In genomic region chr6:32127717-32128592, GRCh38 we compare ENCODE assay signal across 8 cellular contexts. TPM values are rescaled to one million over a fixed set of nuclear protein-coding genes. Genes with fewer than 3 reads are reported as not detected.
DNase-seq lines count a peak whose midpoint lies in the region; ATAC-seq lines count a peak whose summit lies in the region.

ATF6B (minus strand) TSS chr6:32128246; CDS start chr6:32128207, 39 bp downstream.

- H3K27me3 Mint-ChIP-seq in effector memory CD8-positive, alpha-beta T cell: no peaks in the 10 kb centered on the region

- peaks cover 51% of the 10 kb centered on the region for H3K36me3 Mint-ChIP-seq in effector memory CD8-positive, alpha-beta T cell (ENCODE audit: insufficient read depth)

- peak within 1 kb of the TSS; percentile 96 to 99 for H3K27ac Mint-ChIP-seq in effector memory CD8-positive, alpha-beta T cell

- DNase-seq in COLO668 (lab: John Stamatoyannopoulos, UW; ENCODE audit: unreplicated experiment) (peak; percentile 92), HT1080 (ENCODE audit: low read depth) (peak; percentile 98), NOMO-1 treated with DMSO at 0.1 percent for 48 hours (lab: John Stamatoyannopoulos, UW; ENCODE audit: unreplicated experiment) (peak; percentile 100), medulla oblongata (ENCODE audit: extremely low spot score) (peak; percentile 100)
- peak; percentile 94 to 99 for DNase-seq in activated CD8-positive, alpha-beta memory T cell treated with anti-CD3 and anti-CD28 coated beads for 4 hours (ENCODE audit: low read depth in 2 of 2)
- peak; percentile 91 to 95 (median 94) for DNase-seq in effector memory CD8-positive, alpha-beta T cell
- peak; percentile 95 for DNase-seq in stimulated activated CD8-positive, alpha-beta memory T cell treated with anti-CD3 and anti-CD28 coated beads, Interleukin-12 subunit alpha, Interleukin-12 subunit beta, amount 100 ng/mL, for 1 hour (ENCODE audit: low read depth)

- H3K4me1 Mint-ChIP-seq in effector memory CD8-positive, alpha-beta T cell (ENCODE audit: low read depth in 2 of 2): peaks cover 35 to 46% of the 10 kb centered on the region in 2 donors

- ATAC-seq in GM21360 (IDR thresholded peaks at IDR 0.05; ENCODE audit: unreplicated experiment): peak; percentile 80
- ATAC-seq in effector memory CD8-positive, alpha-beta T cell (replicated peaks): peak; percentile 95

- no peaks in the 10 kb centered on the region for H3K9me3 Mint-ChIP-seq in effector memory CD8-positive, alpha-beta T cell

- H3K4me3 Mint-ChIP-seq in effector memory CD8-positive, alpha-beta T cell: peak within 1 kb of the TSS; percentile 97 to 100

RNA-seq across cellular contexts. Expression of gene ATF6B, which starts in this region (rescaled TPM):
- 19.5 and 22.6 TPM in 2 replicates for total RNA-seq in HT1080 (2014; rRNA removed; shearing (Covaris generic))
- polyA plus RNA-seq in HT1080 (2015; cell fraction: cytosol; rRNA removed): 63.5 and 66.3 TPM in 2 replicates
- 220 and 258 TPM in 2 replicates for polyA plus RNA-seq in HT1080 (2015; cell fraction: nucleus; rRNA removed)

Comparison
In these comparisons a context has a peak if more than half of its experiments do, and no peak if none do; other contexts are left out.
1. Peak in every context shown above with its lines: DNase-seq and ATAC-seq.